23 cellular contexts compared by ENCODE assay signal in genomic region chr1:31219489-31219888, GRCh38. TPM values are rescaled to one million over a fixed set of nuclear protein-coding genes. Genes with fewer than 3 reads are reported as not detected.
DNase-seq lines count a peak whose midpoint lies in the region; ATAC-seq, FAIRE-seq and TF ChIP-seq lines count a peak whose summit lies in the region.
"Had no signal": no experiment of that assay in that cellular context is flagged by ENCODE, and none has a peak within 500 bp of the region (broad histone marks: within the 10 kb centered on the region; RNA-seq: fewer than 3 reads in every experiment).

No MANE protein-coding gene starts in this region.

- H2BK12ac ChIP-seq in neuronal stem cell (ENCODE audit: low read length) = no peak overlapping the region

- no peaks in the 10 kb centered on the region for H3K9me3 Mint-ChIP-seq in endodermal cell
- no peaks in the 10 kb centered on the region for H3K9me3 Mint-ChIP-seq in activated naive CD4-positive, alpha-beta T cell treated with anti-CD3 and anti-CD28 coated beads, Interleukin-2, amount 50 U/mL, for 72 hours
- H3K9me3 Mint-ChIP-seq: CD4-positive, alpha-beta T cell had no signal

- no peak overlapping the region for H3K4me2 ChIP-seq in neuronal stem cell (ENCODE audit: insufficient read depth, low read length, poor library complexity, severe bottlenecking)
- H3K4me2 ChIP-seq: A549 had no signal

- peak; percentile 13 for FAIRE-seq in bronchial epithelial cell (lab: Jason Lieb, UNC)
- FAIRE-seq: A549, D721Med, GM12892, GM18507, HTR-8/SVneo had no signal

- no peak overlapping the region for H3K14ac ChIP-seq in neuronal stem cell (ENCODE audit: low read length)

- H3K9me3 ChIP-seq in endodermal cell (ENCODE audit: control insufficient read depth, low read length) (no peaks in the 10 kb centered on the region), neuronal stem cell (replicated peaks in 1 of 2; ENCODE audit: control insufficient read depth in 2 of 2, insufficient read depth in 1 of 2, low read depth in 1 of 2, low read length in 2 of 2) (no peaks in the 10 kb centered on the region)
- H3K9me3 ChIP-seq: A549, Caco-2, HAP-1 had no signal

- peaks cover 8% of the 10 kb centered on the region for H3K4me1 Mint-ChIP-seq in endodermal cell

- H3K27me3 ChIP-seq in bronchial epithelial cell (ENCODE audit: control insufficient read depth, insufficient read depth, low read length) = no peaks in the 10 kb centered on the region
- no peaks in the 10 kb centered on the region for H3K27me3 ChIP-seq in endodermal cell (ENCODE audit: control insufficient read depth, insufficient read depth, low read length, poor library complexity, severe bottlenecking)
- H3K27me3 ChIP-seq in neuronal stem cell (ENCODE audit: control insufficient read depth in 3 of 3, insufficient read depth in 3 of 3, low read depth in 1 of 3, low read length in 3 of 3) = no peaks in the 10 kb centered on the region

- no peak overlapping the region for H3K23ac ChIP-seq in neuronal stem cell (ENCODE audit: low read depth, low read length, poor library complexity)

- TF ChIP-seq CTCF in bronchial epithelial cell (IDR thresholded peaks at IDR 0.05; ENCODE audit: insufficient read depth, low read length, severe bottlenecking) (no peak), endodermal cell (conservative IDR thresholded peaks at IDR 0.05) (no peak)

- H3K4me1 ChIP-seq in endodermal cell (ENCODE audit: control insufficient read depth, insufficient read depth, low read length) (peaks cover 8% of the 10 kb centered on the region), neuronal stem cell (ENCODE audit: control insufficient read depth in 2 of 2, insufficient read depth in 1 of 2, low read depth in 1 of 2, low read length in 2 of 2) (peaks cover 26 to 37% of the 10 kb centered on the region in 2 donors)
- H3K4me1 ChIP-seq: A549, Caco-2 had no signal

- no peak overlapping the region for H3K4ac ChIP-seq in neuronal stem cell (ENCODE audit: low read length)

- 88 to 94% methylated on average over 2 to 6 of the region's 6 CpGs for WGBS in endodermal cell (ENCODE audit: insufficient coverage in 1 of 2, insufficient read length in 1 of 2), 2 experiments
- WGBS in neuronal stem cell (ENCODE audit: extremely low coverage in 2 of 2, insufficient read length in 2 of 2, insufficient replicate concordance in 1 of 2), 2 donors = no CpG with 5 or more reads among the region's 6 CpGs

- H4K91ac ChIP-seq in neuronal stem cell (ENCODE audit: low read depth, low read length, poor library complexity) = no peak overlapping the region

- H3K27ac ChIP-seq in endodermal cell (ENCODE audit: low read depth, low read length) = peak overlapping the region; percentile 50
- no peak overlapping the region for H3K27ac ChIP-seq in neuronal stem cell (replicated peaks; ENCODE audit: low read length)
- H3K27ac ChIP-seq: 22Rv1, A549, C4-2B, GM23248, HL-60 had no signal

- H3K18ac ChIP-seq in neuronal stem cell (ENCODE audit: low read length) = no peak overlapping the region

- DNase-seq in HEK293T (ENCODE audit: extremely low spot score) = no peak
- DNase-seq in bronchial epithelial cell (ENCODE audit: low read depth) = no peak
- DNase-seq in endodermal cell = no peak
- DNase-seq in neuronal stem cell (ENCODE audit: low spot score) = no peak
- no peak for DNase-seq in NCI-H2107 (lab: John Stamatoyannopoulos, UW)
- DNase-seq in activated naive CD4-positive, alpha-beta T cell treated with anti-CD3 and anti-CD28 coated beads, Interleukin-2, amount 50 U/mL, for 72 hours (ENCODE audit: low spot score in 2 of 2) = no peak
- DNase-seq in activated CD4-positive, alpha-beta T cell treated with anti-CD3 and anti-CD28 coated beads for 1 hour = no peak
- DNase-seq in activated CD4-positive, CD25-positive, alpha-beta regulatory T cell treated with anti-CD3 and anti-CD28 coated beads, Interleukin-2, amount 50 U/mL, for 72 hours = no peak
- DNase-seq: AML-193; Caco-2; CD4-positive, alpha-beta T cell; DMS79; GDM1; GM23248 had no signal

- peak overlapping the region; percentile 32 for H4K8ac ChIP-seq in neuronal stem cell (ENCODE audit: low read depth, low read length)

- no peak overlapping the region for H2AK5ac ChIP-seq in neuronal stem cell (ENCODE audit: low read depth, low read length)

- H2AFZ ChIP-seq in neuronal stem cell (ENCODE audit: low read length) = no peak overlapping the region
- H2AFZ ChIP-seq: GM23248 had no signal

- CTCF ChIA-PET in HEK293T (lab: Yijun Ruan, JAX) = interaction anchor here (0.7 kb wide), 1 partner anchor 96 kb away, joined by 3 read pairs; no protein-coding TSS in a partner anchor

- no peak for ATAC-seq in activated naive CD4-positive, alpha-beta T cell treated with anti-CD3 and anti-CD28 coated beads, Interleukin-2, amount 50 U/mL, for 72 hours
- ATAC-seq: A549 had no signal

- no peaks in the 10 kb centered on the region for H3K36me3 ChIP-seq in bronchial epithelial cell (ENCODE audit: control insufficient read depth, insufficient read depth, low read length)
- no peaks in the 10 kb centered on the region for H3K36me3 ChIP-seq in endodermal cell (ENCODE audit: control insufficient read depth, insufficient read depth, low read length)
- H3K36me3 ChIP-seq in neuronal stem cell (replicated peaks in 1 of 2; ENCODE audit: control insufficient read depth in 2 of 2, insufficient read depth in 2 of 2, low read length in 2 of 2) = peaks cover 0 to 5% of the 10 kb centered on the region in 2 donors
- H3K36me3 ChIP-seq: HAP-1 had no signal

- H2BK15ac ChIP-seq in neuronal stem cell (ENCODE audit: low read length) = no peak overlapping the region

- no peaks in the 10 kb centered on the region for H3K27me3 Mint-ChIP-seq in endodermal cell (ENCODE audit: insufficient read depth)

- no peak overlapping the region for H2BK120ac ChIP-seq in neuronal stem cell (ENCODE audit: low read depth, low read length)

- H3K79me1 ChIP-seq in neuronal stem cell (ENCODE audit: low read depth, low read length) = peaks cover 6% of the 10 kb centered on the region

- no peaks in the 10 kb centered on the region for H3K36me3 Mint-ChIP-seq in endodermal cell (ENCODE audit: low read depth)
- no peaks in the 10 kb centered on the region for H3K36me3 Mint-ChIP-seq in activated naive CD4-positive, alpha-beta T cell treated with anti-CD3 and anti-CD28 coated beads, Interleukin-2, amount 50 U/mL, for 72 hours

- no peak overlapping the region for H3K4me3 Mint-ChIP-seq in endodermal cell
- H3K4me3 Mint-ChIP-seq: CD4-positive, alpha-beta T cell had no signal

- H3K4me3 ChIP-seq in bronchial epithelial cell (ENCODE audit: low read depth, low read length) = no peak overlapping the region
- H3K4me3 ChIP-seq in endodermal cell (ENCODE audit: low read length) = no peak overlapping the region
- no peak overlapping the region for H3K4me3 ChIP-seq in neuronal stem cell (ENCODE audit: low read length in 2 of 2)
- H3K4me3 ChIP-seq: A549, GM23248, HAP-1 had no signal

- no peak overlapping the region for H2BK5ac ChIP-seq in neuronal stem cell (ENCODE audit: low read length)

- H3K27ac Mint-ChIP-seq in endodermal cell = no peak overlapping the region
- no peak overlapping the region for H3K27ac Mint-ChIP-seq in activated naive CD4-positive, alpha-beta T cell treated with anti-CD3 and anti-CD28 coated beads, Interleukin-2, amount 50 U/mL, for 72 hours
- H3K27ac Mint-ChIP-seq: CD4-positive, alpha-beta T cell had no signal

- H3K9ac ChIP-seq in endodermal cell (ENCODE audit: extremely low read depth, low read length, poor library complexity, severe bottlenecking) (no peak overlapping the region), neuronal stem cell (ENCODE audit: low read depth, low read length, poor library complexity) (no peak overlapping the region)
- H3K9ac ChIP-seq: GM23248 had no signal

- POLR2A ChIA-PET in HEK293T (lab: Yijun Ruan, JAX) = no interaction called here

TF ChIP-seq in HEK293T, 16 proteins besides CTCF, POLR2A, EP300 and RAD21:
- TF ChIP-seq, protein P1, sequence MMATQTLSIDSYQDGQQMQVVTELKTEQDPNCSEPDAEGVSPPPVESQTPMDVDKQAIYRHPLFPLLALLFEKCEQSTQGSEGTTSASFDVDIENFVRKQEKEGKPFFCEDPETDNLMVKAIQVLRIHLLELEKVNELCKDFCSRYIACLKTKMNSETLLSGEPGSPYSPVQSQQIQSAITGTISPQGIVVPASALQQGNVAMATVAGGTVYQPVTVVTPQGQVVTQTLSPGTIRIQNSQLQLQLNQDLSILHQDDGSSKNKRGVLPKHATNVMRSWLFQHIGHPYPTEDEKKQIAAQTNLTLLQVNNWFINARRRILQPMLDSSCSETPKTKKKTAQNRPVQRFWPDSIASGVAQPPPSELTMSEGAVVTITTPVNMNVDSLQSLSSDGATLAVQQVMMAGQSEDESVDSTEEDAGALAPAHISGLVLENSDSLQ (IDR thresholded peaks at IDR 0.05) = peak; percentile 61
- no peak for TF ChIP-seq LEF1 (IDR thresholded peaks at IDR 0.05; ENCODE audit: borderline replicate concordance)
TF ChIP-seq in HEK293T: peak in this region for 1.

RNA-seq across cellular contexts. Expression of gene NKAIN1, which starts 20.2 kb away (rescaled TPM):
- total RNA-seq in bronchial epithelial cell (under 0.01 TPM in 1 of 2 replicates, not detected in the other), endodermal cell (10 to 100 TPM in 1 of 2 donors, 1 to 10 TPM in 1; 7.0 to 13.2 TPM)
- polyA plus RNA-seq in endodermal cell (2013, experiment 1 of 2) = 74.2 TPM
- polyA plus RNA-seq in endodermal cell (2013, experiment 2 of 2) = 73.3 TPM
- polyA plus RNA-seq in neuronal stem cell (2013, experiment 1 of 2) = 45.8 TPM
- polyA plus RNA-seq in neuronal stem cell (2013, experiment 2 of 2) = 45.7 TPM
- not detected for total RNA-seq in activated naive CD4-positive, alpha-beta T cell treated with anti-CD3 and anti-CD28 coated beads, Interleukin-2, amount 50 U/mL, for 72 hours
- total RNA-seq: Caco-2; CD4-positive, alpha-beta T cell had no signal
- polyA plus RNA-seq: GM23248 had no signal
